Comparison of ENCODE assay signal across 10 cellular contexts in genomic region chr4:6953751-6954380, GRCh38. TPM values are rescaled to one million over a fixed set of nuclear protein-coding genes. Genes with fewer than 3 reads are reported as not detected.
DNase-seq lines count a peak whose midpoint lies in the region; ATAC-seq and TF ChIP-seq lines count a peak whose summit lies in the region.
"Had no signal": no experiment of that assay in that cellular context is flagged by ENCODE, and none has a peak within 500 bp of the region (broad histone marks: within the 10 kb centered on the region; RNA-seq: fewer than 3 reads in every experiment).

No MANE protein-coding gene starts in this region.

- peak; percentile 90 for ATAC-seq in left colon
- no peak for ATAC-seq in thoracic aorta (ENCODE audit: insufficient number of reproducible peaks, low FRiP score, low read depth)
- ATAC-seq in GM21526 (IDR thresholded peaks at IDR 0.05; ENCODE audit: low FRiP score, unreplicated experiment) = no peak
- no peak for ATAC-seq in HG03378 (IDR thresholded peaks at IDR 0.05; ENCODE audit: unreplicated experiment)

- H3K4me3 ChIP-seq in coronary artery (peak overlapping the region; percentile 61), thoracic aorta (peak overlapping the region; percentile 56)

- H3K36me3 ChIP-seq in thoracic aorta = no peaks in the 10 kb centered on the region

- peak overlapping the region in 1 of 2 donors; percentile 49 for H3K27ac ChIP-seq in coronary artery
- H3K27ac ChIP-seq in thoracic aorta = no peak overlapping the region

- TF ChIP-seq CTCF in coronary artery (IDR thresholded peaks at IDR 0.05) (no peak), thoracic aorta (IDR thresholded peaks at IDR 0.05) (no peak)

- DNase-seq in HK-2 (ENCODE audit: unreplicated experiment) (peak; percentile 94), coronary artery (ENCODE audit: low spot score) (no peak), left colon (peak; percentile 86 to 94), thoracic aorta (ENCODE audit: low spot score) (peak; percentile 25), DMS53 treated with DMSO at 0.1 percent for 48 hours (lab: John Stamatoyannopoulos, UW; ENCODE audit: unreplicated experiment) (no peak), DMS79 treated with DMSO at 0.1 percent for 48 hours (lab: John Stamatoyannopoulos, UW) (no peak)
- DNase-seq: activated B cell treated with CpG ODN at 0.5 μM for 24 hours, KBM-7 had no signal

- intact Hi-C loops in left colon (cut with DNase I, micrococcal nuclease) = no loop called here

- H3K9me3 ChIP-seq in thoracic aorta = no peaks in the 10 kb centered on the region

- no peaks in the 10 kb centered on the region for H3K27me3 ChIP-seq in thoracic aorta (replicated peaks; ENCODE audit: insufficient read depth)

- H3K4me1 ChIP-seq in thoracic aorta (ENCODE audit: control insufficient read depth in 1 of 2, low read depth in 2 of 2) = peaks cover 0 to 9% of the 10 kb centered on the region in 2 donors

RNA-seq across cellular contexts. Expression of gene TBC1D14, which starts 44.2 kb away (rescaled TPM):
- total RNA-seq in left colon (10 to 100 TPM; 53.1 to 56.6 TPM), thoracic aorta (10 to 100 TPM; 46.7 to 49.9 TPM)

Comparison
In these comparisons a context has a peak if more than half of its experiments do, and no peak if none do; other contexts are left out.
1. DNase-seq: peak in HK-2 (single experiment), left colon (2 of 2) and thoracic aorta (single experiment); none in coronary artery (single experiment), DMS53 treated with DMSO at 0.1 percent for 48 hours (single experiment) and DMS79 treated with DMSO at 0.1 percent for 48 hours (single experiment).